Comparison of ENCODE assay signal across 8 cellular contexts in the genomic region with DNA sequence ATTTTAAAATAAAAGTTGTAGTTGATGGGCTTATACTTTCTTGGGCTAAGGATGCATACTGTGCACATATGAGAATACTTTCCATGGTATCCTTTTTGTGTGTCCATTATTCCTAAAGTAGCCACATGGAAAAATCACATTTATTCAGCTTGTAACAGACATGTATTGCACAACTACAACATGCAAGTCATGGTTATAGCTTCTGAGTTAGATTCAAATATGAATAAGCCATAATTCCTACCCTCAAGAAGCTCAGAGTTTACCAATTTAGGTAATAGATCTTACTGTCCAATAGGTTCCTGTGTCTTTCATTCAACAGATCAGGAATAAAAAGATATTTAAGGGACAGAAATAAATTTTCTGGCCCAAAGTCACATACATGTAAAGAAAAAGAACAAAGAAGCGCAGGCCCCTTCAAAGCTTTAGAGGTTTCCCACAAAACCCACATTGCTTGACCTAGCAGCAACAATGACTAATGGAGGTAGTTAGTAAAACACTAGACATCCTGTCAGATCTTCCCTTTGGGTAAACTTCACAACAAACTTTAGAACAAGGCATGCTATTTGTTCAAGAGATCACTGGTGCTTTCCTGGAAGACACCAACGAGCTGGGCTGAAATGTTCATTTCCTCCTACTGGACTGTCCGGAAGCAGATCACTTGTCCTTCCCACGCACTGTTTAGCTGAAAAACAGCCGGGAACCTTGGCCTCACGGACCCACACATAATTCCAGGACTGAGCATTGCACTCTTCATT.
DNase-seq lines count a peak whose midpoint lies in the region; ATAC-seq, FAIRE-seq and TF ChIP-seq lines count a peak whose summit lies in the region.

No MANE protein-coding gene starts in this region.

- no peak overlapping the region for H3K4me2 ChIP-seq in parathyroid adenoma (ENCODE audit: low read length)

- peak overlapping the region; percentile 58 for H3K27ac Mint-ChIP-seq in activated T-helper 17 cell treated with anti-CD3 and anti-CD28 coated beads, Interleukin-2, amount 50 U/mL, for 72 hours

- H3K9me3 ChIP-seq in parathyroid adenoma (ENCODE audit: control insufficient read depth, low read length): no peaks in the 10 kb centered on the region

- no peak for FAIRE-seq in D721Med (lab: Jason Lieb, UNC)

- ATAC-seq in GM19025 (IDR thresholded peaks at IDR 0.05; ENCODE audit: low read depth, unreplicated experiment): peak; percentile 70
- ATAC-seq in HG02981 (IDR thresholded peaks at IDR 0.05; ENCODE audit: unreplicated experiment): peak; percentile 74
- peak; percentile 93 for ATAC-seq in activated T-helper 17 cell treated with anti-CD3 and anti-CD28 coated beads, Interleukin-2, amount 50 U/mL, for 72 hours (replicated peaks)

- TF ChIP-seq CTCF in parathyroid adenoma (IDR thresholded peaks at IDR 0.05) (no peak), D721Med (IDR thresholded peaks at IDR 0.05; ENCODE audit: insufficient read depth, missing control alignments) (no peak)

- no peaks in the 10 kb centered on the region for H3K9me3 Mint-ChIP-seq in activated T-helper 17 cell treated with anti-CD3 and anti-CD28 coated beads, Interleukin-2, amount 50 U/mL, for 72 hours

- no peaks in the 10 kb centered on the region for H3K36me3 ChIP-seq in parathyroid adenoma (ENCODE audit: control insufficient read depth, insufficient read depth, low read length)

- peaks cover 61% of the 10 kb centered on the region for H3K4me1 ChIP-seq in parathyroid adenoma

- DNase-seq in NCI-H1048 (lab: John Stamatoyannopoulos, UW) (no peak), NAMALWA (ENCODE audit: low spot score) (no peak), D721Med (ENCODE audit: insufficient read length, low spot score) (no peak), nucleus accumbens (lab: John Stamatoyannopoulos, UW) (no peak)

- H3K4me1 Mint-ChIP-seq in activated T-helper 17 cell treated with anti-CD3 and anti-CD28 coated beads, Interleukin-2, amount 50 U/mL, for 72 hours: peaks cover 12% of the 10 kb centered on the region

- H3K27me3 Mint-ChIP-seq in activated T-helper 17 cell treated with anti-CD3 and anti-CD28 coated beads, Interleukin-2, amount 50 U/mL, for 72 hours: no peaks in the 10 kb centered on the region

- peak overlapping the region; percentile 79 for H2AFZ ChIP-seq in parathyroid adenoma

- no peak overlapping the region for H3K4me3 ChIP-seq in parathyroid adenoma (ENCODE audit: low read depth, low read length)

- no peak overlapping the region for H3K9ac ChIP-seq in parathyroid adenoma

- peak overlapping the region; percentile 98 for H3K27ac ChIP-seq in parathyroid adenoma

- no peaks in the 10 kb centered on the region for H3K27me3 ChIP-seq in parathyroid adenoma (ENCODE audit: control insufficient read depth, insufficient read depth, low read length)

- no peaks in the 10 kb centered on the region for H3K79me2 ChIP-seq in parathyroid adenoma

- peak overlapping the region; percentile 27 for H3K4me3 Mint-ChIP-seq in activated T-helper 17 cell treated with anti-CD3 and anti-CD28 coated beads, Interleukin-2, amount 50 U/mL, for 72 hours

- H3K36me3 Mint-ChIP-seq in activated T-helper 17 cell treated with anti-CD3 and anti-CD28 coated beads, Interleukin-2, amount 50 U/mL, for 72 hours (ENCODE audit: low read depth): no peaks in the 10 kb centered on the region
